In genomic region chr5:36334315-36334714, GRCh38 we compare ENCODE assay signal across 20 cellular contexts. TPM values are rescaled to one million over a fixed set of nuclear protein-coding genes. Genes with fewer than 3 reads are reported as not detected.
DNase-seq lines count a peak whose midpoint lies in the region; ATAC-seq and TF ChIP-seq lines count a peak whose summit lies in the region.
"Had no signal": no experiment of that assay in that cellular context is flagged by ENCODE, and none has a peak within 500 bp of the region (broad histone marks: within the 10 kb centered on the region; RNA-seq: fewer than 3 reads in every experiment).

No MANE protein-coding gene starts in this region.

- TF ChIP-seq CTCF in AG09309 (IDR thresholded peaks at IDR 0.05; ENCODE audit: control insufficient read depth, insufficient read depth, low read depth, low read length, missing control alignments) (no peak), nephron (IDR thresholded peaks at IDR 0.05; ENCODE audit: unreplicated experiment in 3 of 3) (no peak), transverse colon (IDR thresholded peaks at IDR 0.05) (no peak)

- peaks cover 0 to 3% (median 0%) of the 10 kb centered on the region in 4 donors for H3K4me1 ChIP-seq in transverse colon
- H3K4me1 ChIP-seq: A549 had no signal

- no peak for TF ChIP-seq POLR2A in transverse colon (IDR thresholded peaks at IDR 0.05)

- intact Hi-C loops in transverse colon (cut with DNase I; ENCODE audit: low total_unique reads), result no loop called here

- H3K36me3 ChIP-seq in transverse colon, result no peaks in the 10 kb centered on the region

- H3K27me3 ChIP-seq in transverse colon, result no peaks in the 10 kb centered on the region

- H3K4me3 ChIP-seq in AG09309 (ENCODE audit: control insufficient read depth, low read depth, low read length) (no peak overlapping the region), transverse colon (no peak overlapping the region)
- H3K4me3 ChIP-seq: A549, GM12878, GM23338 had no signal

- H3K4me1 Mint-ChIP-seq in nephron, result peaks cover 19% of the 10 kb centered on the region
- H3K4me1 Mint-ChIP-seq: B cell, GM23338 had no signal

- in situ Hi-C loops in transverse colon (cut with MboI; ENCODE audit: low pct_ligation_motif_present in 1 of 4, low pct_unique_long_range_greater_than_20kb in 1 of 4, low sequenced_read_pairs in 3 of 4), result no loop called here

- no peaks in the 10 kb centered on the region for H3K36me3 Mint-ChIP-seq in nephron (ENCODE audit: low read depth)

- DNase-seq in AG09309 (ENCODE audit: low read depth) (peak; percentile 4), GM03348 (ENCODE audit: low spot score) (peak; percentile 38), amniotic epithelial cell (ENCODE audit: low read depth) (peak; percentile 10), transverse colon (no peak), NCI-H748 treated with DMSO at 0.1 percent for 48 hours (lab: John Stamatoyannopoulos, UW) (no peak)
- DNase-seq in activated CD4-positive, alpha-beta T cell treated with anti-CD3 and anti-CD28 coated beads for 1 hour, result no peak
- DNase-seq: C1 segment of cervical spinal cord; CD4-positive, alpha-beta T cell; DMS153; DND-41; HCEC 1CT had no signal

- no peak for ATAC-seq in GM21576 (IDR thresholded peaks at IDR 0.05; ENCODE audit: unreplicated experiment)
- ATAC-seq: A549, GM12878, GM23338 had no signal

- WGBS in transverse colon (ENCODE audit: low coverage in 1 of 2), 2 donors, result 62 to 75% methylated on average over 5 of the region's 5 CpGs

- no peak overlapping the region for H3K4me3 Mint-ChIP-seq in nephron
- H3K4me3 Mint-ChIP-seq: B cell; CD4-positive, alpha-beta T cell; GM23338 had no signal

- no peaks in the 10 kb centered on the region for H3K9me3 Mint-ChIP-seq in nephron
- H3K9me3 Mint-ChIP-seq: CD4-positive, alpha-beta T cell had no signal

- no peak for TF ChIP-seq EP300 in transverse colon (IDR thresholded peaks at IDR 0.05; ENCODE audit: low read depth)

- H3K9me3 ChIP-seq in transverse colon, result no peaks in the 10 kb centered on the region
- H3K9me3 ChIP-seq: A549 had no signal

- peak overlapping the region; percentile 53 to 83 (median 81) for H3K27ac Mint-ChIP-seq in nephron
- H3K27ac Mint-ChIP-seq: B cell; CD4-positive, alpha-beta T cell; GM23338 had no signal

- no peaks in the 10 kb centered on the region for H3K27me3 Mint-ChIP-seq in nephron (ENCODE audit: low read depth)
- H3K27me3 Mint-ChIP-seq: B cell had no signal

- H3K27ac ChIP-seq in transverse colon, result no peak overlapping the region
- H3K27ac ChIP-seq: 22Rv1, A549, HL-60, KMS-11 had no signal

RNA-seq across cellular contexts. Expression of gene RANBP3L, which starts 32.6 kb away (rescaled TPM):
- 1 to 10 TPM in 2 of 4 donors, under 1 TPM in 2; 0.60 to 1.2 (median 0.96) TPM for total RNA-seq in transverse colon
- total RNA-seq: B cell; CD4-positive, alpha-beta T cell; GM23338 had no signal

Comparison
In these comparisons a context has a peak if more than half of its experiments do, and no peak if none do; other contexts are left out.
1. DNase-seq: peak in AG09309 (single experiment), GM03348 (single experiment) and amniotic epithelial cell (single experiment); none in activated CD4-positive, alpha-beta T cell treated with anti-CD3 and anti-CD28 coated beads for 1 hour (single experiment), transverse colon (single experiment) and NCI-H748 treated with DMSO at 0.1 percent for 48 hours (single experiment).